Comparison of ENCODE assay signal across 19 cellular contexts in genomic region chr12:125254856-125255255, GRCh38.
DNase-seq lines count a peak whose midpoint lies in the region; ATAC-seq and TF ChIP-seq lines count a peak whose summit lies in the region.
"Had no signal": no experiment of that assay in that cellular context is flagged by ENCODE, and none has a peak within 500 bp of the region (broad histone marks: within the 10 kb centered on the region; RNA-seq: fewer than 3 reads in every experiment).

No MANE protein-coding gene starts in this region.

- H3K27me3 Mint-ChIP-seq in GM23338 (ENCODE audit: insufficient read depth, low read depth, poor library complexity) (peaks cover 9% of the 10 kb centered on the region), chondrocyte (ENCODE audit: low read depth) (peaks cover 7% of the 10 kb centered on the region)
- H3K27me3 Mint-ChIP-seq in activated CD4-positive, alpha-beta T cell treated with anti-CD3 and anti-CD28 coated beads, Interleukin-2, amount 10 ng/mL, durations not matched to agents 24 days and 14 days: peaks cover 3% of the 10 kb centered on the region

- ATAC-seq in GM23338: peak; percentile 35; the same call in 2 of the 3 replicates
- ATAC-seq: A549; CD8-positive, alpha-beta T cell had no signal

- H3K36me3 ChIP-seq in BLaER1 (no peaks in the 10 kb centered on the region), GM23338 (ENCODE audit: insufficient read depth) (peaks cover 6% of the 10 kb centered on the region)

- TF ChIP-seq CTCF in GM23338 (conservative IDR thresholded peaks at IDR 0.05; ENCODE audit: low read depth in 2 of 2): no peak
- TF ChIP-seq CTCF in chondrocyte (IDR thresholded peaks at IDR 0.05): no peak

- H3K4me2 ChIP-seq in BLaER1: peak overlapping the region; percentile 57
- 0 out of 2 replicates have a peak overlapping the region, but pooled peaks have one; percentile 26 for H3K4me2 ChIP-seq in GM23338
- H3K4me2 ChIP-seq: A549 had no signal

- H2AFZ ChIP-seq in GM23338: no peak overlapping the region

- DNase-seq in GM23338 (ENCODE audit: low spot score) (peak; percentile 18), caudate nucleus (lab: John Stamatoyannopoulos, UW) (peak in 32 of 61 donors; percentile 16 to 76 (median 44)), posterior vena cava (ENCODE audit: low spot score) (peak; percentile 50), RKO (ENCODE audit: low spot score) (no peak), midbrain (lab: John Stamatoyannopoulos, UW) (no peak), chondrocyte (ENCODE audit: low spot score) (no peak)
- no peak for DNase-seq in activated CD4-positive, alpha-beta T cell treated with anti-CD3 and anti-CD28 coated beads, Interleukin-2, amount 10 ng/mL, durations not matched to agents 24 days and 14 days
- DNase-seq: AML-193; Caco-2; Calu3; CD4-positive, alpha-beta T cell; CD8-positive, alpha-beta T cell; DMS79 treated with DMSO at 0.1 percent for 48 hours; GF-D8 had no signal

- H3K27ac ChIP-seq in BLaER1 (no peak overlapping the region), GM23338 (ENCODE audit: low read depth) (no peak overlapping the region), caudate nucleus (ENCODE audit: low read depth, low read length) (no peak overlapping the region)
- H3K27ac ChIP-seq: 22Rv1, A549, C4-2B had no signal

- H3K9me3 Mint-ChIP-seq in GM23338: no peaks in the 10 kb centered on the region
- H3K9me3 Mint-ChIP-seq in activated CD4-positive, alpha-beta T cell treated with anti-CD3 and anti-CD28 coated beads, Interleukin-2, amount 10 ng/mL, durations not matched to agents 24 days and 14 days: no peaks in the 10 kb centered on the region
- H3K9me3 Mint-ChIP-seq in chondrocyte (ENCODE audit: low read depth): peaks cover 9% of the 10 kb centered on the region
- H3K9me3 Mint-ChIP-seq: CD4-positive, alpha-beta T cell had no signal

- H3K4me3 Mint-ChIP-seq in GM23338 (no peak overlapping the region), chondrocyte (ENCODE audit: unreplicated experiment) (no peak overlapping the region)
- H3K4me3 Mint-ChIP-seq in activated CD4-positive, alpha-beta T cell treated with anti-CD3 and anti-CD28 coated beads, Interleukin-2, amount 10 ng/mL, durations not matched to agents 24 days and 14 days: no peak overlapping the region
- H3K4me3 Mint-ChIP-seq: B cell; CD4-positive, alpha-beta T cell; CD8-positive, alpha-beta T cell had no signal

- H3K4me3 ChIP-seq in BLaER1: no peak overlapping the region
- H3K4me3 ChIP-seq in GM23338: no peak overlapping the region
- H3K4me3 ChIP-seq: A549 had no signal

- H3K4me1 Mint-ChIP-seq in GM23338: peaks cover 28% of the 10 kb centered on the region
- H3K4me1 Mint-ChIP-seq in activated CD4-positive, alpha-beta T cell treated with anti-CD3 and anti-CD28 coated beads, Interleukin-2, amount 10 ng/mL, durations not matched to agents 24 days and 14 days: no peaks in the 10 kb centered on the region
- H3K4me1 Mint-ChIP-seq in chondrocyte (ENCODE audit: low read depth): no peaks in the 10 kb centered on the region
- H3K4me1 Mint-ChIP-seq: B cell had no signal

- H3K9ac ChIP-seq in BLaER1: no peak overlapping the region

- H3K27ac Mint-ChIP-seq in GM23338 (no peak overlapping the region), chondrocyte (ENCODE audit: unreplicated experiment) (no peak overlapping the region)
- no peak overlapping the region for H3K27ac Mint-ChIP-seq in activated CD4-positive, alpha-beta T cell treated with anti-CD3 and anti-CD28 coated beads, Interleukin-2, amount 10 ng/mL, durations not matched to agents 24 days and 14 days
- H3K27ac Mint-ChIP-seq: B cell; CD4-positive, alpha-beta T cell; CD8-positive, alpha-beta T cell had no signal

- H3K36me3 Mint-ChIP-seq in GM23338 (ENCODE audit: low read depth): peaks cover 49% of the 10 kb centered on the region
- H3K36me3 Mint-ChIP-seq in activated CD4-positive, alpha-beta T cell treated with anti-CD3 and anti-CD28 coated beads, Interleukin-2, amount 10 ng/mL, durations not matched to agents 24 days and 14 days (ENCODE audit: low read depth): no peaks in the 10 kb centered on the region
- H3K36me3 Mint-ChIP-seq in chondrocyte (ENCODE audit: low read depth): no peaks in the 10 kb centered on the region
- H3K36me3 Mint-ChIP-seq: CD8-positive, alpha-beta T cell had no signal

- H4K20me1 ChIP-seq in BLaER1 (no peaks in the 10 kb centered on the region), GM23338 (replicated peaks; ENCODE audit: insufficient read depth) (peaks cover 13% of the 10 kb centered on the region; the same call in 1 of the 2 replicates)

- peaks cover 4% of the 10 kb centered on the region; the same call in 1 of the 2 replicates for H3K9me2 ChIP-seq in GM23338 (ENCODE audit: insufficient read depth)

- no peaks in the 10 kb centered on the region for H3K27me3 ChIP-seq in BLaER1
- H3K27me3 ChIP-seq in GM23338 (ENCODE audit: insufficient read depth): no peaks in the 10 kb centered on the region

- H3K79me2 ChIP-seq in GM23338 (replicated peaks; ENCODE audit: insufficient read depth): peaks cover 65% of the 10 kb centered on the region

- intact Hi-C loops in posterior vena cava (cut with DNase I): no loop called here
- intact Hi-C loops in activated CD4-positive, alpha-beta T cell treated with anti-CD3 and anti-CD28 coated beads, Interleukin-2, amount 10 ng/mL, durations not matched to agents 24 days and 14 days (cut with micrococcal nuclease): no loop called here

- H3F3A ChIP-seq in GM23338 (replicated peaks; ENCODE audit: low read depth): no peaks in the 10 kb centered on the region

- H3K9me3 ChIP-seq in BLaER1: peaks cover 7% of the 10 kb centered on the region; the same call in 1 of the 2 replicates
- H3K9me3 ChIP-seq: A549, Caco-2 had no signal

- peaks cover 42% of the 10 kb centered on the region for H3K4me1 ChIP-seq in BLaER1
- peaks cover 18% of the 10 kb centered on the region for H3K4me1 ChIP-seq in GM23338 (ENCODE audit: insufficient read depth)
- H3K4me1 ChIP-seq: A549, Caco-2 had no signal

TF ChIP-seq in GM23338, 12 proteins besides CTCF, POLR2A, EP300 and RAD21 (continues in another document):
- no peak for TF ChIP-seq EZH2 (IDR thresholded peaks at IDR 0.05; ENCODE audit: low read depth, unreplicated experiment)
- TF ChIP-seq CREB1 (CRISPR knock-in tag; IDR thresholded peaks at IDR 0.05; ENCODE audit: low read depth): no peak
- no peak for TF ChIP-seq NANOG (IDR thresholded peaks at IDR 0.05; ENCODE audit: borderline replicate concordance)
- no peak for TF ChIP-seq ZNF331 (CRISPR knock-in tag; IDR thresholded peaks at IDR 0.05; ENCODE audit: low read depth)
- TF ChIP-seq ETS1 (IDR thresholded peaks at IDR 0.05): no peak
- TF ChIP-seq STAT1 (IDR thresholded peaks at IDR 0.05; ENCODE audit: unreplicated experiment): no peak
- no peak for TF ChIP-seq REST (IDR thresholded peaks at IDR 0.05; ENCODE audit: unreplicated experiment)
- no peak for TF ChIP-seq POLR2AphosphoS5 (IDR thresholded peaks at IDR 0.05; ENCODE audit: low read depth)

Comparison
In these comparisons a context has a peak if more than half of its experiments do, and no peak if none do; other contexts are left out.
1. DNase-seq: peak in GM23338 (single experiment), caudate nucleus (32 of 61) and posterior vena cava (single experiment); none in RKO (single experiment), activated CD4-positive, alpha-beta T cell treated with anti-CD3 and anti-CD28 coated beads, Interleukin-2, amount 10 ng/mL, durations not matched to agents 24 days and 14 days (single experiment), midbrain (single experiment) and chondrocyte (single experiment).